ENCODE assay signal across 20 cellular contexts in genomic region chr6:131216277-131216676, GRCh38.
DNase-seq lines count a peak whose midpoint lies in the region; ATAC-seq and TF ChIP-seq lines count a peak whose summit lies in the region.
"Had no signal": no experiment of that assay in that cellular context is flagged by ENCODE, and none has a peak within 500 bp of the region (broad histone marks: within the 10 kb centered on the region; RNA-seq: fewer than 3 reads in every experiment).

No MANE protein-coding gene starts in this region.

- H3K27ac ChIP-seq in left ventricle myocardium inferior (replicated peaks) (peak overlapping the region; percentile 60), left lung (peak overlapping the region in 1 of 2 donors; percentile 16), spleen (peak overlapping the region in 6 of 8 donors; percentile 20 to 65 (median 48))
- H3K27ac ChIP-seq: A549 had no signal

- CTCF ChIA-PET in activated CD4-positive, alpha-beta memory T cell treated with anti-CD3 and anti-CD28 coated beads for 36 hours (lab: Charles Lee): no interaction called here

- H3K9me3 ChIP-seq in left ventricle myocardium inferior (replicated peaks) (no peaks in the 10 kb centered on the region), left lung (no peaks in the 10 kb centered on the region), spleen (no peaks in the 10 kb centered on the region)
- H3K9me3 ChIP-seq: A549 had no signal

- TF ChIP-seq CTCF in left ventricle myocardium inferior (IDR thresholded peaks at IDR 0.05; ENCODE audit: borderline replicate concordance) (no peak), left lung (IDR thresholded peaks at IDR 0.05) (no peak), spleen (IDR thresholded peaks at IDR 0.05 in 8 of 11, conservative IDR thresholded peaks at IDR 0.05 in 3 of 11) (no peak), HFFc6 (IDR thresholded peaks at IDR 0.05) (no peak)

- no peaks in the 10 kb centered on the region for H3K27me3 Mint-ChIP-seq in activated CD4-positive, alpha-beta memory T cell treated with anti-CD3 and anti-CD28 coated beads for 36 hours
- H3K27me3 Mint-ChIP-seq in HFFc6 (ENCODE audit: insufficient read depth): no peaks in the 10 kb centered on the region

- H3K27ac Mint-ChIP-seq in activated CD4-positive, alpha-beta memory T cell treated with anti-CD3 and anti-CD28 coated beads for 36 hours: no peak overlapping the region
- no peak overlapping the region for H3K27ac Mint-ChIP-seq in HFFc6
- H3K27ac Mint-ChIP-seq: H9 had no signal

- POLR2A ChIA-PET in activated CD4-positive, alpha-beta memory T cell treated with anti-CD3 and anti-CD28 coated beads for 36 hours (lab: Charles Lee): no interaction called here

- WGBS in spleen, 5 donors: 61 to 78% (median 72%) methylated on average over 4 of the region's 4 CpGs

- no peak overlapping the region for H3K4me3 Mint-ChIP-seq in activated CD4-positive, alpha-beta memory T cell treated with anti-CD3 and anti-CD28 coated beads for 36 hours
- H3K4me3 Mint-ChIP-seq in HFFc6: no peak overlapping the region
- H3K4me3 Mint-ChIP-seq: CD14-positive monocyte, H9 had no signal

- peaks cover 49% of the 10 kb centered on the region for H3K4me1 ChIP-seq in left ventricle myocardium inferior
- peaks cover 0 to 9% of the 10 kb centered on the region in 2 donors for H3K4me1 ChIP-seq in left lung
- peaks cover 0 to 38% (median 5%) of the 10 kb centered on the region in 6 donors for H3K4me1 ChIP-seq in spleen
- H3K4me1 ChIP-seq: A549 had no signal

- H3K27me3 ChIP-seq in left ventricle myocardium inferior (ENCODE audit: low read depth) (no peaks in the 10 kb centered on the region), left lung (no peaks in the 10 kb centered on the region), spleen (replicated peaks in 1 of 7) (no peaks in the 10 kb centered on the region)

- DNase-seq in left ventricle myocardium inferior (no peak), left cardiac atrium (no peak), dermis microvascular lymphatic vessel endothelial cell (ENCODE audit: low read depth in 2 of 2) (peak; percentile 39 to 67), left lung (no peak), spleen (no peak), NOMO-1 treated with dmso at 0.1 percent for 144 hours (lab: John Stamatoyannopoulos, UW; ENCODE audit: unreplicated experiment) (no peak), HFFc6 (no peak)
- DNase-seq in activated CD4-positive, alpha-beta memory T cell treated with anti-CD3 and anti-CD28 coated beads for 36 hours: no peak
- DNase-seq: COR-L47, DMS53, H9, IMR-90, Kasumi-1, NCI-H1417, NCI-H1930, NCI-H510A treated with DMSO at 0.1 percent for 48 hours, RPMI8226 had no signal

- intact Hi-C loops in left ventricle myocardium inferior (cut with micrococcal nuclease) (no loop called here), left cardiac atrium (cut with DNase I) (no loop called here), left lung (cut with DNase I) (no loop called here), spleen (cut with DNase I; ENCODE audit: low total_unique reads) (no loop called here)
- intact Hi-C loops in activated CD4-positive, alpha-beta memory T cell treated with anti-CD3 and anti-CD28 coated beads for 36 hours (cut with micrococcal nuclease): no loop called here

- H3K36me3 ChIP-seq in left ventricle myocardium inferior: peaks cover 6% of the 10 kb centered on the region
- H3K36me3 ChIP-seq in left lung: no peaks in the 10 kb centered on the region
- peaks cover 0 to 16% (median 0%) of the 10 kb centered on the region in 6 donors for H3K36me3 ChIP-seq in spleen

- TF ChIP-seq POLR2A in spleen (IDR thresholded peaks at IDR 0.05): no peak

- H3K4me3 ChIP-seq in left ventricle myocardium inferior: peak overlapping the region; percentile 24
- H3K4me3 ChIP-seq in left lung: no peak overlapping the region
- no peak overlapping the region for H3K4me3 ChIP-seq in spleen
- H3K4me3 ChIP-seq: A549, GM12878 had no signal

- ATAC-seq in left cardiac atrium: no peak
- ATAC-seq in left lung: peak; percentile 50
- ATAC-seq: A549, GM12878 had no signal

- peaks cover 41% of the 10 kb centered on the region for H3K4me1 Mint-ChIP-seq in activated CD4-positive, alpha-beta memory T cell treated with anti-CD3 and anti-CD28 coated beads for 36 hours (ENCODE audit: low read depth)
- H3K4me1 Mint-ChIP-seq in HFFc6 (ENCODE audit: low read depth): no peaks in the 10 kb centered on the region; the same call in 1 of the 2 replicates
- H3K4me1 Mint-ChIP-seq: CD14-positive monocyte had no signal

- H3K36me3 Mint-ChIP-seq in activated CD4-positive, alpha-beta memory T cell treated with anti-CD3 and anti-CD28 coated beads for 36 hours: peaks cover 11% of the 10 kb centered on the region
- H3K36me3 Mint-ChIP-seq in HFFc6 (ENCODE audit: low read depth): no peaks in the 10 kb centered on the region

- H3K9me3 Mint-ChIP-seq in activated CD4-positive, alpha-beta memory T cell treated with anti-CD3 and anti-CD28 coated beads for 36 hours: no peaks in the 10 kb centered on the region
- H3K9me3 Mint-ChIP-seq in HFFc6: no peaks in the 10 kb centered on the region
- H3K9me3 Mint-ChIP-seq: H9 had no signal

Comparison
In these comparisons a context has a peak if more than half of its experiments do, and no peak if none do; other contexts are left out.
1. DNase-seq: peak in dermis microvascular lymphatic vessel endothelial cell (2 of 2); none in left ventricle myocardium inferior (single experiment), left cardiac atrium (single experiment), left lung (0 of 2), spleen (single experiment), activated CD4-positive, alpha-beta memory T cell treated with anti-CD3 and anti-CD28 coated beads for 36 hours (single experiment), NOMO-1 treated with dmso at 0.1 percent for 144 hours (single experiment) and HFFc6 (single experiment).